Comparison of ENCODE assay signal across 8 cellular contexts in genomic region chr3:52244061-52244628, GRCh38. TPM values are rescaled to one million over a fixed set of nuclear protein-coding genes. Genes with fewer than 3 reads are reported as not detected.
DNase-seq lines count a peak whose midpoint lies in the region; FAIRE-seq and TF ChIP-seq lines count a peak whose summit lies in the region.

No MANE protein-coding gene starts in this region.

- H3K27me3 ChIP-seq in Peyer's patch, result no peaks in the 10 kb centered on the region
- no peaks in the 10 kb centered on the region for H3K27me3 ChIP-seq in ascending aorta
- no peaks in the 10 kb centered on the region for H3K27me3 ChIP-seq in muscle layer of duodenum (ENCODE audit: low read depth, low read length)

- intact Hi-C loops in ascending aorta (cut with DNase I), result no loop called here

- TF ChIP-seq POLR2A in H54 (IDR thresholded peaks at IDR 0.05; ENCODE audit: low read depth, low read length) (no peak), Peyer's patch (IDR thresholded peaks at IDR 0.05) (no peak)

- no peaks in the 10 kb centered on the region for H3K9me3 ChIP-seq in Peyer's patch
- no peaks in the 10 kb centered on the region for H3K9me3 ChIP-seq in ascending aorta
- no peaks in the 10 kb centered on the region for H3K9me3 ChIP-seq in muscle layer of duodenum (ENCODE audit: control insufficient read depth in 1 of 2, low read length in 2 of 2)

- H3K4me1 ChIP-seq in Peyer's patch, result peaks cover 3 to 27% (median 17%) of the 10 kb centered on the region in 4 donors
- H3K4me1 ChIP-seq in ascending aorta, result peaks cover 0 to 20% of the 10 kb centered on the region in 2 donors
- peaks cover 14 to 24% of the 10 kb centered on the region in 2 donors for H3K4me1 ChIP-seq in muscle layer of duodenum (ENCODE audit: control insufficient read depth in 1 of 2, insufficient read depth in 2 of 2, low read length in 2 of 2)

- H3K36me3 ChIP-seq in Peyer's patch (peaks cover 0 to under 1% (median 0%) of the 10 kb centered on the region in 3 donors), ascending aorta (peaks cover 0 to 4% of the 10 kb centered on the region in 2 donors), muscle layer of duodenum (ENCODE audit: control insufficient read depth in 1 of 2, insufficient read depth in 2 of 2, low read length in 2 of 2) (peaks cover 5 to 6% of the 10 kb centered on the region in 2 donors)

- no peak for FAIRE-seq in H54 (lab: Jason Lieb, UNC)

- peak overlapping the region; percentile 82 to 90 (median 88) for H3K27ac ChIP-seq in Peyer's patch
- H3K27ac ChIP-seq in ascending aorta, result peak overlapping the region; percentile 89 to 91
- peak overlapping the region; percentile 45 for H3K27ac ChIP-seq in muscle layer of duodenum (ENCODE audit: low read length)

- no peak overlapping the region for H3K4me3 ChIP-seq in Peyer's patch
- peak overlapping the region in 1 of 2 donors; percentile 75 for H3K4me3 ChIP-seq in ascending aorta
- no peak overlapping the region for H3K4me3 ChIP-seq in muscle layer of duodenum (ENCODE audit: low read depth in 1 of 2, low read length in 2 of 2)

- DNase-seq in EL, result peak; percentile 89
- peak; percentile 87 for DNase-seq in H54 (ENCODE audit: insufficient read length, low spot score)
- peak; percentile 35 to 55 (median 55) for DNase-seq in Peyer's patch
- peak in 1 of 2 donors; percentile 72 for DNase-seq in ascending aorta (ENCODE audit: low spot score in 2 of 2)
- DNase-seq in HuH-7 (ENCODE audit: low spot score), result no peak
- DNase-seq in NCI-H1092 (lab: John Stamatoyannopoulos, UW), result no peak
- no peak for DNase-seq in kidney glomerular epithelial cell (lab: John Stamatoyannopoulos, UW)

- TF ChIP-seq CTCF in Peyer's patch (IDR thresholded peaks at IDR 0.05) (no peak), ascending aorta (IDR thresholded peaks at IDR 0.05) (no peak)

RNA-seq across cellular contexts. Expression of gene PPM1M, which starts 1.4 kb away (rescaled TPM):
- total RNA-seq in Peyer's patch (10 to 100 TPM in 1 of 4 donors, 1 to 10 TPM in 3; 4.0 to 32.2 (median 6.7) TPM), ascending aorta (20.3 TPM)

RNA-seq across cellular contexts. Expression of gene TWF2, which starts 5.2 kb away (rescaled TPM):
- 10 to 100 TPM; 46.2 to 68.8 (median 59.3) TPM for total RNA-seq in Peyer's patch
- 162 TPM for total RNA-seq in ascending aorta

RNA-seq across cellular contexts. Expression of gene TLR9, which starts 18.7 kb away (rescaled TPM):
- total RNA-seq in Peyer's patch (1 to 10 TPM in 1 of 4 donors, under 1 TPM in 1, not detected in 2; 0.27 to 1.7 TPM), ascending aorta (not detected)

RNA-seq across cellular contexts. Expression of gene WDR82, which starts 34.3 kb away (rescaled TPM):
- 10 to 100 TPM; 29.7 to 44.0 (median 38.3) TPM for total RNA-seq in Peyer's patch
- total RNA-seq in ascending aorta, result 42.0 TPM

RNA-seq across cellular contexts. Expression of gene GLYCTK, which starts 43.5 kb away (rescaled TPM):
- total RNA-seq in Peyer's patch, result 100 to 1,000 TPM in 3 of 4 donors, 10 to 100 TPM in 1; 89.1 to 274 (median 224) TPM
- total RNA-seq in ascending aorta, result 15.5 TPM

Comparison
In these comparisons a context has a peak if more than half of its experiments do, and no peak if none do; other contexts are left out.
1. DNase-seq: peak in EL (single experiment), H54 (single experiment) and Peyer's patch (3 of 3); none in HuH-7 (single experiment), NCI-H1092 (single experiment) and kidney glomerular epithelial cell (single experiment).
2. Peak in every context shown above with its lines, with median percentiles within 50 percentile points of each other: H3K27ac ChIP-seq.